In genomic region chr10:77925410-77925794, GRCh38 we compare ENCODE assay signal across 7 cellular contexts. TPM values are rescaled to one million over a fixed set of nuclear protein-coding genes. Genes with fewer than 3 reads are reported as not detected.
DNase-seq lines count a peak whose midpoint lies in the region; ATAC-seq and TF ChIP-seq lines count a peak whose summit lies in the region.

No MANE protein-coding gene starts in this region.

- ATAC-seq in RWPE2 (ENCODE audit: low read depth) (peak; percentile 26; the same call in 2 of the 3 replicates), esophagus mucosa (peak; percentile 27), GM21825 (IDR thresholded peaks at IDR 0.05; ENCODE audit: unreplicated experiment) (no peak), HG03571 (IDR thresholded peaks at IDR 0.05; ENCODE audit: unreplicated experiment) (no peak)

- CTCF ChIA-PET in OCI-LY7 (lab: Charles Lee; ENCODE audit: unreplicated experiment), result no interaction called here

- TF ChIP-seq CTCF in RWPE2 (IDR thresholded peaks at IDR 0.05; ENCODE audit: poor library complexity, severe bottlenecking) (no peak), OCI-LY7 (conservative IDR thresholded peaks at IDR 0.05; ENCODE audit: low read length) (no peak)

- peak overlapping the region; percentile 74 for H2AFZ ChIP-seq in GM23248
- no peak overlapping the region for H2AFZ ChIP-seq in OCI-LY7 (ENCODE audit: low read length)

- 0 out of 2 replicates have a peak, but pooled peaks cover 18% of the 10 kb centered on the region for H3F3A ChIP-seq in GM23248 (ENCODE audit: insufficient read depth)

- H3K4me3 ChIP-seq in GM23248, result peak overlapping the region; percentile 83
- H3K4me3 ChIP-seq in RWPE2 (ENCODE audit: severe bottlenecking), result peak overlapping the region; percentile 75
- no peak overlapping the region for H3K4me3 ChIP-seq in OCI-LY7 (ENCODE audit: low read depth, low read length, poor library complexity, severe bottlenecking)

- no peaks in the 10 kb centered on the region for H3K9me2 ChIP-seq in GM23248 (ENCODE audit: insufficient read depth)
- H3K9me2 ChIP-seq in OCI-LY7 (ENCODE audit: insufficient read depth, low read length), result no peaks in the 10 kb centered on the region

- 3 to 4% methylated on average over 7 of the region's 7 CpGs for WGBS in GM23248 (ENCODE audit: low coverage in 1 of 2, low lambda C conversion rate in 2 of 2, missing lambda C conversion rate in 2 of 2), 2 experiments

- no peaks in the 10 kb centered on the region for H3K27me3 ChIP-seq in GM23248 (replicated peaks; ENCODE audit: insufficient read depth)
- no peaks in the 10 kb centered on the region for H3K27me3 ChIP-seq in RWPE2 (ENCODE audit: insufficient read depth, poor library complexity, severe bottlenecking)

- intact Hi-C loops in OCI-LY7 (cut with micrococcal nuclease; ENCODE audit: unreplicated experiment), result no loop called here

- peak; percentile 81 for DNase-seq in GM23248
- DNase-seq in RWPE2 (ENCODE audit: low spot score), result no peak
- peak; percentile 57 for DNase-seq in myocyte (ENCODE audit: low read depth)
- DNase-seq in OCI-LY7 (ENCODE audit: low spot score), result no peak

- peak overlapping the region; percentile 83 for H3K9ac ChIP-seq in GM23248

- H3K27ac ChIP-seq in GM23248 (0 out of 2 replicates have a peak overlapping the region, but pooled peaks have one; percentile 18), RWPE2 (ENCODE audit: poor library complexity, severe bottlenecking) (peak overlapping the region; percentile 72), OCI-LY7 (ENCODE audit: low read depth, low read length, poor library complexity, severe bottlenecking) (no peak overlapping the region)

- in situ Hi-C loops in GM23248 (cut with MboI), result no loop called here

- H3K9me3 ChIP-seq in GM23248 (ENCODE audit: low read depth) (no peaks in the 10 kb centered on the region), RWPE2 (ENCODE audit: severe bottlenecking) (no peaks in the 10 kb centered on the region), OCI-LY7 (ENCODE audit: low read length) (no peaks in the 10 kb centered on the region)

- no TSS peak for BruUV-seq in OCI-LY7 (replicated peaks; lab: Mats Ljungman, UMichigan)

- H3K79me2 ChIP-seq in GM23248 (ENCODE audit: insufficient read depth) (peaks cover 54% of the 10 kb centered on the region), OCI-LY7 (ENCODE audit: insufficient read depth, low read depth, low read length) (no peaks in the 10 kb centered on the region)

- no peaks in the 10 kb centered on the region; the same call in 1 of the 2 replicates for H4K20me1 ChIP-seq in GM23248 (ENCODE audit: insufficient read depth)
- no peaks in the 10 kb centered on the region for H4K20me1 ChIP-seq in OCI-LY7 (ENCODE audit: insufficient read depth, low read length)

- peaks cover 11% of the 10 kb centered on the region for H3K4me1 ChIP-seq in GM23248 (ENCODE audit: insufficient read depth)
- H3K4me1 ChIP-seq in RWPE2 (ENCODE audit: insufficient read depth, poor library complexity, severe bottlenecking), result peaks cover 25% of the 10 kb centered on the region
- no peaks in the 10 kb centered on the region for H3K4me1 ChIP-seq in OCI-LY7 (ENCODE audit: insufficient read depth, low read length, poor library complexity, severe bottlenecking)

- H3K36me3 ChIP-seq in GM23248 (ENCODE audit: low read depth) (no peaks in the 10 kb centered on the region), RWPE2 (ENCODE audit: low read depth) (peaks cover 28% of the 10 kb centered on the region), OCI-LY7 (ENCODE audit: insufficient read depth, low read length) (no peaks in the 10 kb centered on the region)

- POLR2A ChIA-PET in OCI-LY7 (lab: Charles Lee), result interaction anchor here (0.6 kb wide), 1 partner anchor 92 kb away, joined by 4 read pairs; no protein-coding TSS in a partner anchor

- H3K4me2 ChIP-seq in GM23248 (ENCODE audit: unreplicated experiment) (peak overlapping the region; percentile 95), OCI-LY7 (ENCODE audit: low read length) (no peak overlapping the region)

RNA-seq across cellular contexts. Expression of gene DLG5, which starts 1.2 kb away (rescaled TPM):
- total RNA-seq in GM23248 (2014; rRNA removed; shearing (Covaris generic)), result 27.4 and 27.9 TPM in 2 replicates
- 4.4 and 5.0 TPM in 2 replicates for polyA plus RNA-seq in GM23248 (2016; fragmentation: Nextera tagmentation; extraction: Ambion mirVana)
- total RNA-seq in esophagus mucosa (37.9 TPM), myocyte (12.2 and 15.1 TPM in 2 replicates), OCI-LY7 (2022) (0.17 and 0.27 TPM in 2 replicates)
- 33.7 TPM for polyA plus RNA-seq in myocyte (2012)
- 0.13 TPM in 1 of 2 replicates, not detected in the other for total RNA-seq in OCI-LY7 (2014; rRNA removed; shearing (Covaris generic))

Comparison
In these comparisons a context has a peak if more than half of its experiments do, and no peak if none do; other contexts are left out.
1. DNase-seq: peak in GM23248 (single experiment) and myocyte (single experiment); none in RWPE2 (single experiment) and OCI-LY7 (single experiment).
2. ATAC-seq: peak in RWPE2 (single experiment) and esophagus mucosa (single experiment); none in GM21825 (single experiment) and HG03571 (single experiment).
3. RNA of gene DLG5, which starts 1.2 kb away (total RNA-seq): 37.9 TPM in esophagus mucosa (single experiment), 27.4 to 27.9 TPM in GM23248 and 12.2 to 15.1 TPM in myocyte; 0.13 to 0.27 TPM in OCI-LY7; every median in the first group is over 10 times any median in the second.